In the genomic region with DNA sequence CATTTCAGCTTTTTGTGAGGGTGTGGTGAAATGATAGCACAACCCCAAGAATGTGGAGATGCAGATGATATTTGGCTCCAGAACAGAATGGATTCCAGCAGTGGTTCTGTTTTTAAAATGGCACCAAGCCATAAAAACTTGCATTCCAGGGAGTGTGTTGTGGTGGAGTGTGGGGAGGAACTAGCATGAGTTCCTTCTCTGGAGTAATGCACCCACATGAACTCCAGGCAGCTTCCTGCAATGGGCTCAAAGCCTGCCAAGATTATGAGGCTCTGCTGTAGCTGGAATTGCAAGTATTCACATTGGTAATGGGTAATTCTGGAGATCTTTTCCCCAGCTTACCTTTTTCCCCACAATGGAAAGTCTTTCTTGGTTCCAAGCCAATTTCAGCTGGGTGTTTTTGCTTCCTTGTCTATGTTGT, we compare ENCODE assay signal across 17 cellular contexts.
A peak's percentile ranks its signal among the peaks of the same experiment; 100 is the strongest.
DNase-seq lines count a peak whose midpoint lies in the region; ATAC-seq lines count a peak whose summit lies in the region.
"Had no signal": no experiment of that assay in that cellular context is flagged by ENCODE, and none has a peak within 500 bp of the region (broad histone marks: within the 10 kb centered on the region; RNA-seq: fewer than 3 reads in every experiment).

No MANE protein-coding gene starts in this region.

- no peak overlapping the region for H3K4me3 Mint-ChIP-seq in activated CD4-positive, alpha-beta memory T cell treated with anti-CD3 and anti-CD28 coated beads, Interleukin-2, amount 10 ng/mL, durations not matched to agents 7 days and 5 days
- H3K4me3 Mint-ChIP-seq: activated B cell treated with CpG ODN at 0.5 μM for 24 hours, nephron progenitor cell had no signal

- H3K4me1 Mint-ChIP-seq in activated CD4-positive, alpha-beta memory T cell treated with anti-CD3 and anti-CD28 coated beads, Interleukin-2, amount 10 ng/mL, durations not matched to agents 7 days and 5 days, result no peaks in the 10 kb centered on the region
- H3K4me1 Mint-ChIP-seq: activated B cell treated with CpG ODN at 0.5 μM for 24 hours had no signal

- POLR2A ChIA-PET in activated CD4-positive, alpha-beta memory T cell treated with anti-CD3 and anti-CD28 coated beads, Interleukin-2, amount 10 ng/mL, durations not matched to agents 7 days and 5 days (lab: Charles Lee), result no interaction called here

- DNase-seq in EH (ENCODE audit: low read depth) (peak; percentile 97), M059J (ENCODE audit: low read depth) (peak; percentile 86), dedifferentiated amniotic fluid mesenchymal stem cell (ENCODE audit: extremely low spot score) (peak; percentile 65), myocyte (ENCODE audit: low read depth) (peak; percentile 89), NAMALWA (ENCODE audit: low spot score) (no peak)
- DNase-seq in activated CD8-positive, alpha-beta memory T cell treated with anti-CD3 and anti-CD28 coated beads for 24 hours, result no peak
- no peak for DNase-seq in activated CD4-positive, alpha-beta memory T cell treated with anti-CD3 and anti-CD28 coated beads, Interleukin-2, amount 10 ng/mL, durations not matched to agents 7 days and 5 days
- DNase-seq: activated B cell treated with CpG ODN at 0.5 μM for 24 hours; activated naive CD4-positive, alpha-beta T cell; DND-41; effector CD8-positive, alpha-beta T cell; NCI-H82; nephron progenitor cell; stimulated activated CD4-positive, alpha-beta T cell treated with anti-CD3 and anti-CD28 coated beads, Interleukin-1b, Interleukin-23, amount 100 ng/mL, for 48 hours; substantia nigra had no signal

- peaks cover 1% of the 10 kb centered on the region for H3K9me3 Mint-ChIP-seq in activated CD4-positive, alpha-beta memory T cell treated with anti-CD3 and anti-CD28 coated beads, Interleukin-2, amount 10 ng/mL, durations not matched to agents 7 days and 5 days
- H3K9me3 Mint-ChIP-seq: nephron progenitor cell had no signal

- no peak overlapping the region for H3K27ac Mint-ChIP-seq in activated CD4-positive, alpha-beta memory T cell treated with anti-CD3 and anti-CD28 coated beads, Interleukin-2, amount 10 ng/mL, durations not matched to agents 7 days and 5 days
- H3K27ac Mint-ChIP-seq: activated B cell treated with CpG ODN at 0.5 μM for 24 hours, nephron progenitor cell had no signal

- no peaks in the 10 kb centered on the region for H3K36me3 Mint-ChIP-seq in activated CD4-positive, alpha-beta memory T cell treated with anti-CD3 and anti-CD28 coated beads, Interleukin-2, amount 10 ng/mL, durations not matched to agents 7 days and 5 days (ENCODE audit: low read depth)

- CTCF ChIA-PET in activated CD4-positive, alpha-beta memory T cell treated with anti-CD3 and anti-CD28 coated beads, Interleukin-2, amount 10 ng/mL, durations not matched to agents 7 days and 5 days (lab: Charles Lee), result no interaction called here

- no peak for ATAC-seq in activated CD4-positive, CD25-positive, alpha-beta regulatory T cell treated with anti-CD3 and anti-CD28 coated beads, Interleukin-2, amount 50 U/mL, for 24 hours
- ATAC-seq: gastroesophageal sphincter had no signal

- no peaks in the 10 kb centered on the region for H3K27me3 Mint-ChIP-seq in activated CD4-positive, alpha-beta memory T cell treated with anti-CD3 and anti-CD28 coated beads, Interleukin-2, amount 10 ng/mL, durations not matched to agents 7 days and 5 days
- H3K27me3 Mint-ChIP-seq: activated B cell treated with CpG ODN at 0.5 μM for 24 hours had no signal

Comparison
In these comparisons a context has a peak if more than half of its experiments do, and no peak if none do; other contexts are left out.
1. DNase-seq: peak in EH (single experiment), M059J (single experiment), dedifferentiated amniotic fluid mesenchymal stem cell (single experiment) and myocyte (single experiment); none in activated CD8-positive, alpha-beta memory T cell treated with anti-CD3 and anti-CD28 coated beads for 24 hours (single experiment), activated CD4-positive, alpha-beta memory T cell treated with anti-CD3 and anti-CD28 coated beads, Interleukin-2, amount 10 ng/mL, durations not matched to agents 7 days and 5 days (single experiment) and NAMALWA (single experiment).